13 cellular contexts compared by ENCODE assay signal in genomic region chr5:61599370-61600140, GRCh38.
DNase-seq lines count a peak whose midpoint lies in the region; ATAC-seq and TF ChIP-seq lines count a peak whose summit lies in the region.
"Had no signal": no experiment of that assay in that cellular context is flagged by ENCODE, and none has a peak within 500 bp of the region (broad histone marks: within the 10 kb centered on the region; RNA-seq: fewer than 3 reads in every experiment).

No MANE protein-coding gene starts in this region.

- intact Hi-C loops in left lung (cut with DNase I) = no loop called here

- H3K4me3 ChIP-seq in BLaER1 treated with 17β-estradiol and CSF1 and Interleukin-3, amounts not matched to agents 10 nM and 100 nM = no peak overlapping the region
- H3K4me3 ChIP-seq in MG63 = no peak overlapping the region
- no peak overlapping the region for H3K4me3 ChIP-seq in left lung

- H3K9me3 ChIP-seq in BLaER1 treated with 17β-estradiol and CSF1 and Interleukin-3, amounts not matched to agents 10 nM and 100 nM (replicated peaks in 1 of 11) = no peaks in the 10 kb centered on the region
- H3K9me3 ChIP-seq in MG63 = no peaks in the 10 kb centered on the region
- no peaks in the 10 kb centered on the region for H3K9me3 ChIP-seq in left lung

- no peaks in the 10 kb centered on the region for H3K36me3 ChIP-seq in BLaER1 treated with 17β-estradiol and CSF1 and Interleukin-3, amounts not matched to agents 10 nM and 100 nM
- H3K36me3 ChIP-seq in MG63 = no peaks in the 10 kb centered on the region
- no peaks in the 10 kb centered on the region for H3K36me3 ChIP-seq in left lung

- no peaks in the 10 kb centered on the region for H4K20me1 ChIP-seq in BLaER1 treated with 17β-estradiol and CSF1 and Interleukin-3, amounts not matched to agents 10 nM and 100 nM

- H3K4me1 ChIP-seq in BLaER1 treated with 17β-estradiol and CSF1 and Interleukin-3, amounts not matched to agents 10 nM and 100 nM = peaks cover 33 to 45% (median 41%) of the 10 kb centered on the region in 10 experiments
- H3K4me1 ChIP-seq in left lung = no peaks in the 10 kb centered on the region
- H3K4me1 ChIP-seq: parathyroid adenoma had no signal

- no peak for TF ChIP-seq CTCF in left lung (IDR thresholded peaks at IDR 0.05)

- H3K27ac ChIP-seq in BLaER1 treated with 17β-estradiol and CSF1 and Interleukin-3, amounts not matched to agents 10 nM and 100 nM = no peak overlapping the region
- H3K27ac ChIP-seq in left lung = no peak overlapping the region
- H3K27ac ChIP-seq: parathyroid adenoma had no signal

- no peak for ATAC-seq in GM18861 (IDR thresholded peaks at IDR 0.05; ENCODE audit: unreplicated experiment)
- no peak for ATAC-seq in left lung

- H3K4me2 ChIP-seq in BLaER1 treated with 17β-estradiol and CSF1 and Interleukin-3, amounts not matched to agents 10 nM and 100 nM = peak overlapping the region; percentile 27 to 65 (median 59)

- no peaks in the 10 kb centered on the region for H3K27me3 ChIP-seq in BLaER1 treated with 17β-estradiol and CSF1 and Interleukin-3, amounts not matched to agents 10 nM and 100 nM
- H3K27me3 ChIP-seq in MG63 (no peaks in the 10 kb centered on the region), left lung (no peaks in the 10 kb centered on the region)

- no peak overlapping the region for H3K9ac ChIP-seq in BLaER1 treated with 17β-estradiol and CSF1 and Interleukin-3, amounts not matched to agents 10 nM and 100 nM
- H3K9ac ChIP-seq: parathyroid adenoma had no signal

- DNase-seq in MG63 (peak; percentile 73), cerebellar cortex (ENCODE audit: low spot score) (peak; percentile 8), mucosa of gallbladder (ENCODE audit: low spot score) (peak; percentile 48), NCI-H1048 (lab: John Stamatoyannopoulos, UW) (no peak), NCI-H226 (no peak), left lung (no peak)
- DNase-seq: activated CD4-positive, alpha-beta T cell treated with anti-CD3 and anti-CD28 coated beads, Interleukin-2, amount 10 ng/mL, durations not matched to agents 24 days and 14 days; activated naive CD4-positive, alpha-beta T cell; islet precursor cell; MV-4-11 had no signal

Comparison
In these comparisons a context has a peak if more than half of its experiments do, and no peak if none do; other contexts are left out.
1. DNase-seq: peak in MG63 (single experiment), cerebellar cortex (single experiment) and mucosa of gallbladder (single experiment); none in NCI-H1048 (single experiment), NCI-H226 (single experiment) and left lung (0 of 2).